25 cellular contexts compared by ENCODE assay signal in the genomic region with DNA sequence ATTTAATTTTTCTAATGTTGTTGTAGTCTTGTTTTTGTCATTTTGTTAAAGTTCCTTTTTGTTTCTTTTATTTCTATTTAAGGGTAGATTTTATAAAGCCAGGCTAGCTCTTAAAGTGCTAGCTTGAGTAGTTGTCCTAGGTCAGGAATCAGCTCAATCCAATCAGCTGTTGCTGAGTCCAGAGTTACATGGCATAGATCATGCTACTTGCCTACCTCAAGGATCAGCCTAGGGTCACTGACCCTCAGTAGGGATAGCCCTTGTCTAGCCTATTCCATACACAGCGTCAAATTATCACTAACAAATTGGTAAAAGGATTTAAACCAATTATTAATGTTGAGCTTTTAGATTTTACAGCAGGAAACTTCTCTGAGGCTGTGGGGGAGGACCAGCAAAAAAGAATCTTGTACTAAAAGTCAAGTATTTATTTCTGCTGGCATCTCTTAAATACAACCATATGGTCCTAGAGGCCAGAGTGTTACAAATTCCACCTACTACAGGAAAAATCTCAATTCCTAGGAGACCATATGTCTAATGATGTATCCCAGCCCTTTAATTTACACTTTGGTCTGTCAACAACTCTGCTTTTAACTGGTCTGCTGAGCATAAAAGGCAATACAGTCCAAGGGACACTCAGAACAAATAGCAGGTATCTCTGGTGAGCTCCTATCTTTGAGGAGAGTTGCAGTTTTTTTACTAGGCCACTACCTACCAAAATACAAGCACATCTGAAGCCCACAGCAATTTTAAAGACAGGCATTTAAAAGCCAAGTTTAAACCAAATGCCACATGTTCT.
"Had no signal": no experiment of that assay in that cellular context is flagged by ENCODE, and none has a peak within 500 bp of the region (broad histone marks: within the 10 kb centered on the region; RNA-seq: fewer than 3 reads in every experiment).

No MANE protein-coding gene starts in this region.

- H3K4me3 Mint-ChIP-seq: activated B cell treated with CpG ODN at 0.5 μM for 24 hours; activated CD4-positive, alpha-beta memory T cell treated with anti-CD3 and anti-CD28 coated beads for 36 hours; activated CD4-positive, alpha-beta T cell treated with anti-CD3 and anti-CD28 coated beads for 36 hours; activated naive CD8-positive, alpha-beta T cell treated with anti-CD3 and anti-CD28 coated beads for 36 hours; mesothelial cell of epicardium; natural killer cell; stimulated activated effector memory CD8-positive, alpha-beta T cell treated with anti-CD3 and anti-CD28 coated beads, Interleukin-12 subunit alpha, Interleukin-12 subunit beta, amount 100 ng/mL, for 72 hours; stimulated activated naive CD8-positive, alpha-beta T cell treated with anti-CD3 and anti-CD28 coated beads, Interleukin-15, amount 100 ng/mL, for 72 hours; T-helper 17 cell had no signal

- H3K4me3 ChIP-seq: breast epithelium, coronary artery, heart left ventricle, lung, pancreas, psoas muscle, suprapubic skin, tibial nerve had no signal

- H3K4me1 Mint-ChIP-seq: activated B cell treated with CpG ODN at 0.5 μM for 24 hours; natural killer cell; stimulated activated effector memory CD8-positive, alpha-beta T cell treated with anti-CD3 and anti-CD28 coated beads, Interleukin-12 subunit alpha, Interleukin-12 subunit beta, amount 100 ng/mL, for 72 hours had no signal

- ATAC-seq: activated CD4-positive, alpha-beta T cell treated with anti-CD3 and anti-CD28 coated beads for 36 hours; heart left ventricle; left colon; natural killer cell; psoas muscle; right cardiac atrium; stimulated activated effector memory CD8-positive, alpha-beta T cell treated with anti-CD3 and anti-CD28 coated beads, Interleukin-12 subunit alpha, Interleukin-12 subunit beta, amount 100 ng/mL, for 72 hours; stimulated activated naive CD8-positive, alpha-beta T cell treated with anti-CD3 and anti-CD28 coated beads, Interleukin-15, amount 100 ng/mL, for 72 hours; T-helper 17 cell had no signal

- H3K9me3 Mint-ChIP-seq: activated B cell treated with CpG ODN at 0.5 μM for 24 hours; activated CD4-positive, alpha-beta memory T cell treated with anti-CD3 and anti-CD28 coated beads for 36 hours; activated naive CD8-positive, alpha-beta T cell treated with anti-CD3 and anti-CD28 coated beads for 36 hours; mesothelial cell of epicardium; stimulated activated naive CD8-positive, alpha-beta T cell treated with anti-CD3 and anti-CD28 coated beads, Interleukin-15, amount 100 ng/mL, for 72 hours had no signal

- DNase-seq: activated B cell treated with CpG ODN at 0.5 μM for 24 hours; activated CD4-positive, alpha-beta memory T cell treated with anti-CD3 and anti-CD28 coated beads for 36 hours; activated CD4-positive, alpha-beta T cell treated with anti-CD3 and anti-CD28 coated beads for 36 hours; activated naive CD4-positive, alpha-beta T cell treated with Interleukin-2 at 50 U/mL for 16 hours; activated naive CD8-positive, alpha-beta T cell treated with anti-CD3 and anti-CD28 coated beads for 36 hours; activated T-cell treated with anti-CD3 and anti-CD28 coated beads, Interleukin-2, amount 50 U/mL, for 48 hours; cerebellar nuclear complex; heart left ventricle; left colon; natural killer cell; pancreas; psoas muscle; right cardiac atrium; stimulated activated CD4-positive, alpha-beta T cell treated with anti-CD3 and anti-CD28 coated beads, Interleukin-2, amount 100 ng/mL, for 24 hours; stimulated activated naive CD8-positive, alpha-beta T cell treated with anti-CD3 and anti-CD28 coated beads, Interleukin-15, amount 100 ng/mL, for 72 hours; T-helper 17 cell had no signal

- H3K27me3 Mint-ChIP-seq: activated B cell treated with CpG ODN at 0.5 μM for 24 hours; activated CD4-positive, alpha-beta memory T cell treated with anti-CD3 and anti-CD28 coated beads for 36 hours; T-helper 17 cell had no signal

- H3K36me3 ChIP-seq: breast epithelium, heart left ventricle, neutrophil, pancreas, suprapubic skin, tibial nerve had no signal

- H3K27ac ChIP-seq: breast epithelium, coronary artery, epithelial cell of prostate, heart left ventricle, neutrophil, pancreas, psoas muscle, suprapubic skin, tibial nerve had no signal

- H3K4me1 ChIP-seq: breast epithelium, heart left ventricle, pancreas, psoas muscle, suprapubic skin had no signal

- H3K9me3 ChIP-seq: breast epithelium, heart left ventricle, neutrophil, pancreas, psoas muscle, suprapubic skin, tibial nerve had no signal

- H3K27me3 ChIP-seq: breast epithelium, heart left ventricle, neutrophil, pancreas, suprapubic skin, tibial nerve had no signal

- H3K36me3 Mint-ChIP-seq: activated CD4-positive, alpha-beta memory T cell treated with anti-CD3 and anti-CD28 coated beads for 36 hours; activated naive CD8-positive, alpha-beta T cell treated with anti-CD3 and anti-CD28 coated beads for 36 hours; mesothelial cell of epicardium; natural killer cell; stimulated activated effector memory CD8-positive, alpha-beta T cell treated with anti-CD3 and anti-CD28 coated beads, Interleukin-12 subunit alpha, Interleukin-12 subunit beta, amount 100 ng/mL, for 72 hours had no signal

- H3K27ac Mint-ChIP-seq: activated B cell treated with CpG ODN at 0.5 μM for 24 hours; activated CD4-positive, alpha-beta memory T cell treated with anti-CD3 and anti-CD28 coated beads for 36 hours; activated CD4-positive, alpha-beta T cell treated with anti-CD3 and anti-CD28 coated beads for 36 hours; activated naive CD8-positive, alpha-beta T cell treated with anti-CD3 and anti-CD28 coated beads for 36 hours; mesothelial cell of epicardium; natural killer cell; stimulated activated effector memory CD8-positive, alpha-beta T cell treated with anti-CD3 and anti-CD28 coated beads, Interleukin-12 subunit alpha, Interleukin-12 subunit beta, amount 100 ng/mL, for 72 hours; stimulated activated naive CD8-positive, alpha-beta T cell treated with anti-CD3 and anti-CD28 coated beads, Interleukin-15, amount 100 ng/mL, for 72 hours; T-helper 17 cell had no signal
